1 cellular context compared by ENCODE assay signal in genomic region chr6:168163096-168163731, GRCh38.
TF ChIP-seq lines count a peak whose summit lies in the region.

No MANE protein-coding gene starts in this region.

TF ChIP-seq in GM23338, 12 proteins besides CTCF, POLR2A, EP300 and RAD21 (continued from another document):
- TF ChIP-seq, protein P1, sequence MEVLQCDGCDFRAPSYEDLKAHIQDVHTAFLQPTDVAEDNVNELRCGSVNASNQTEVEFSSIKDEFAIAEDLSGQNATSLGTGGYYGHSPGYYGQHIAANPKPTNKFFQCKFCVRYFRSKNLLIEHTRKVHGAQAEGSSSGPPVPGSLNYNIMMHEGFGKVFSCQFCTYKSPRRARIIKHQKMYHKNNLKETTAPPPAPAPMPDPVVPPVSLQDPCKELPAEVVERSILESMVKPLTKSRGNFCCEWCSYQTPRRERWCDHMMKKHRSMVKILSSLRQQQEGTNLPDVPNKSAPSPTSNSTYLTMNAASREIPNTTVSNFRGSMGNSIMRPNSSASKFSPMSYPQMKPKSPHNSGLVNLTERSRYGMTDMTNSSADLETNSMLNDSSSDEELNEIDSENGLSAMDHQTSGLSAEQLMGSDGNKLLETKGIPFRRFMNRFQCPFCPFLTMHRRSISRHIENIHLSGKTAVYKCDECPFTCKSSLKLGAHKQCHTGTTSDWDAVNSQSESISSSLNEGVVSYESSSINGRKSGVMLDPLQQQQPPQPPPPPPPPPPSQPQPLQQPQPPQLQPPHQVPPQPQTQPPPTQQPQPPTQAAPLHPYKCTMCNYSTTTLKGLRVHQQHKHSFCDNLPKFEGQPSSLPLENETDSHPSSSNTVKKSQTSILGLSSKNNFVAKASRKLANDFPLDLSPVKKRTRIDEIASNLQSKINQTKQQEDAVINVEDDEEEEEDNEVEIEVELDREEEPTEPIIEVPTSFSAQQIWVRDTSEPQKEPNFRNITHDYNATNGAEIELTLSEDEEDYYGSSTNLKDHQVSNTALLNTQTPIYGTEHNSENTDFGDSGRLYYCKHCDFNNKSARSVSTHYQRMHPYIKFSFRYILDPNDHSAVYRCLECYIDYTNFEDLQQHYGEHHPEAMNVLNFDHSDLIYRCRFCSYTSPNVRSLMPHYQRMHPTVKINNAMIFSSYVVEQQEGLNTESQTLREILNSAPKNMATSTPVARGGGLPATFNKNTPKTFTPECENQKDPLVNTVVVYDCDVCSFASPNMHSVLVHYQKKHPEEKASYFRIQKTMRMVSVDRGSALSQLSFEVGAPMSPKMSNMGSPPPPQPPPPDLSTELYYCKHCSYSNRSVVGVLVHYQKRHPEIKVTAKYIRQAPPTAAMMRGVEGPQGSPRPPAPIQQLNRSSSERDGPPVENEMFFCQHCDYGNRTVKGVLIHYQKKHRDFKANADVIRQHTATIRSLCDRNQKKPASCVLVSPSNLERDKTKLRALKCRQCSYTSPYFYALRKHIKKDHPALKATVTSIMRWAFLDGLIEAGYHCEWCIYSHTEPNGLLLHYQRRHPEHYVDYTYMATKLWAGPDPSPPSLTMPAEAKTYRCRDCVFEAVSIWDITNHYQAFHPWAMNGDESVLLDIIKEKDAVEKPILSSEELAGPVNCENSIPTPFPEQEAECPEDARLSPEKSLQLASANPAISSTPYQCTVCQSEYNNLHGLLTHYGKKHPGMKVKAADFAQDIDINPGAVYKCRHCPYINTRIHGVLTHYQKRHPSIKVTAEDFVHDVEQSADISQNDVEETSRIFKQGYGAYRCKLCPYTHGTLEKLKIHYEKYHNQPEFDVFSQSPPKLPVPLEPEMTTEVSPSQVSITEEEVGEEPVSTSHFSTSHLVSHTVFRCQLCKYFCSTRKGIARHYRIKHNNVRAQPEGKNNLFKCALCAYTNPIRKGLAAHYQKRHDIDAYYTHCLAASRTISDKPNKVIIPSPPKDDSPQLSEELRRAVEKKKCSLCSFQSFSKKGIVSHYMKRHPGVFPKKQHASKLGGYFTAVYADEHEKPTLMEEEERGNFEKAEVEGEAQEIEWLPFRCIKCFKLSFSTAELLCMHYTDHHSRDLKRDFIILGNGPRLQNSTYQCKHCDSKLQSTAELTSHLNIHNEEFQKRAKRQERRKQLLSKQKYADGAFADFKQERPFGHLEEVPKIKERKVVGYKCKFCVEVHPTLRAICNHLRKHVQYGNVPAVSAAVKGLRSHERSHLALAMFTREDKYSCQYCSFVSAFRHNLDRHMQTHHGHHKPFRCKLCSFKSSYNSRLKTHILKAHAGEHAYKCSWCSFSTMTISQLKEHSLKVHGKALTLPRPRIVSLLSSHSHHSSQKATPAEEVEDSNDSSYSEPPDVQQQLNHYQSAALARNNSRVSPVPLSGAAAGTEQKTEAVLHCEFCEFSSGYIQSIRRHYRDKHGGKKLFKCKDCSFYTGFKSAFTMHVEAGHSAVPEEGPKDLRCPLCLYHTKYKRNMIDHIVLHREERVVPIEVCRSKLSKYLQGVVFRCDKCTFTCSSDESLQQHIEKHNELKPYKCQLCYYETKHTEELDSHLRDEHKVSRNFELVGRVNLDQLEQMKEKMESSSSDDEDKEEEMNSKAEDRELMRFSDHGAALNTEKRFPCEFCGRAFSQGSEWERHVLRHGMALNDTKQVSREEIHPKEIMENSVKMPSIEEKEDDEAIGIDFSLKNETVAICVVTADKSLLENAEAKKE (CRISPR knock-in tag; IDR thresholded peaks at IDR 0.05): no peak
- TF ChIP-seq ZNF331 (CRISPR knock-in tag; IDR thresholded peaks at IDR 0.05; ENCODE audit: low read depth) (no peak), ETS1 (IDR thresholded peaks at IDR 0.05) (no peak), EZH2 (IDR thresholded peaks at IDR 0.05; ENCODE audit: low read depth, unreplicated experiment) (no peak), EZH2phosphoT487 (IDR thresholded peaks at IDR 0.05; ENCODE audit: unreplicated experiment) (no peak)
